Comparison of ENCODE assay signal across 22 cellular contexts in the genomic region with DNA sequence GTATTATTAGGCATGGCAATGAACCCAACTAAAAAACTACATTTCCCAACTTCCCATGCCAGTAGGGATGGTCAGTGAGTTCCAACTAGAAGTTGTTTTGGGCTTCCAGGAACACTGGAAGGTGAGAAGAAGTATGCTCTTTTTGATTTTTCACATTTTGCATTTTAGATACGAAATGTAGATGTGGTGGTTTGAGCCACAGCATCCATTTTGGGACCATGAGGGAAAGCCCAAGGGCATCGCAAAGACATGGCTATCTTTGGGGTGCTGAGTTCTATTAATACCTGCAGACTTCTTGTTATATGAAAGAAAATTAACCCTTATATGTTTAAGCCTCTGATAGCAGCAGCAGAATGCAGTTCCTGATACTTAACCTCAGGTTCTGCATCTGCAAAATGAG.
DNase-seq lines count a peak whose midpoint lies in the region; ATAC-seq and TF ChIP-seq lines count a peak whose summit lies in the region.
"Had no signal": no experiment of that assay in that cellular context is flagged by ENCODE, and none has a peak within 500 bp of the region (broad histone marks: within the 10 kb centered on the region; RNA-seq: fewer than 3 reads in every experiment).

No MANE protein-coding gene starts in this region.

- H3K27me3 Mint-ChIP-seq in WTC11 (ENCODE audit: low read depth) (no peaks in the 10 kb centered on the region), endodermal cell (ENCODE audit: insufficient read depth) (no peaks in the 10 kb centered on the region)
- H3K27me3 Mint-ChIP-seq: CD4-positive, CD25-positive, alpha-beta regulatory T cell; CD8-positive, alpha-beta memory T cell had no signal

- ATAC-seq in WTC11 (no peak), heart left ventricle (no peak)

- no peak overlapping the region for H3K27ac Mint-ChIP-seq in WTC11
- H3K27ac Mint-ChIP-seq in endodermal cell = no peak overlapping the region
- H3K27ac Mint-ChIP-seq: CD14-positive monocyte; CD4-positive, alpha-beta memory T cell; CD4-positive, CD25-positive, alpha-beta regulatory T cell; CD8-positive, alpha-beta memory T cell had no signal

- H3K4me1 ChIP-seq in endodermal cell (ENCODE audit: control insufficient read depth, insufficient read depth, low read length) (no peaks in the 10 kb centered on the region), heart left ventricle (peaks cover 0 to 26% (median 18%) of the 10 kb centered on the region in 12 donors)
- H3K4me1 ChIP-seq: BE2C, BLaER1 had no signal

- H3K4me3 Mint-ChIP-seq in WTC11 = no peak overlapping the region
- H3K4me3 Mint-ChIP-seq in endodermal cell = no peak overlapping the region
- H3K4me3 Mint-ChIP-seq: CD14-positive monocyte; CD4-positive, alpha-beta memory T cell; CD4-positive, CD25-positive, alpha-beta regulatory T cell; CD8-positive, alpha-beta memory T cell had no signal

- peak overlapping the region; percentile 28 for H3K4me3 ChIP-seq in endodermal cell (ENCODE audit: low read length)
- no peak overlapping the region for H3K4me3 ChIP-seq in heart left ventricle
- H3K4me3 ChIP-seq in lower leg skin (ENCODE audit: low read depth, poor library complexity, severe bottlenecking) = no peak overlapping the region
- H3K4me3 ChIP-seq: BLaER1 had no signal

- POLR2A ChIA-PET in WTC11 (lab: Charles Lee) = no interaction called here

- H3K27ac ChIP-seq in endodermal cell (ENCODE audit: low read depth, low read length) (no peak overlapping the region), heart left ventricle (no peak overlapping the region)
- H3K27ac ChIP-seq: BLaER1 had no signal

- peaks cover 12% of the 10 kb centered on the region for H3K36me3 ChIP-seq in endodermal cell (ENCODE audit: control insufficient read depth, insufficient read depth, low read length)
- H3K36me3 ChIP-seq in heart left ventricle = peaks cover 0 to 17% (median 0%) of the 10 kb centered on the region in 9 donors
- H3K36me3 ChIP-seq: BE2C, BLaER1 had no signal

- DNase-seq in WTC11 (ENCODE audit: low spot score) (no peak), endodermal cell (no peak), heart left ventricle (no peak), lower leg skin (ENCODE audit: low spot score in 2 of 2) (no peak), islet precursor cell (no peak)
- DNase-seq: 8988T; ACHN; BE2C; C1 segment of cervical spinal cord; CD4-positive, alpha-beta memory T cell; CD4-positive, CD25-positive, alpha-beta regulatory T cell; CD8-positive, alpha-beta memory T cell; COR-L47; DMS 273 treated with DMSO at 0.1 percent for 48 hours; DMS153; DMS53; DMS79; DND-41; EL; GDM1 had no signal

- peaks cover 15% of the 10 kb centered on the region for H3K36me3 Mint-ChIP-seq in WTC11
- peaks cover 20% of the 10 kb centered on the region for H3K36me3 Mint-ChIP-seq in endodermal cell (ENCODE audit: low read depth)
- H3K36me3 Mint-ChIP-seq: CD14-positive monocyte; CD4-positive, alpha-beta memory T cell; CD4-positive, CD25-positive, alpha-beta regulatory T cell had no signal

- no peak overlapping the region for H3K9ac ChIP-seq in endodermal cell (ENCODE audit: extremely low read depth, low read length, poor library complexity, severe bottlenecking)
- H3K9ac ChIP-seq: BLaER1 had no signal

- intact Hi-C loops in heart left ventricle (cut with DNase I) = no loop called here
- intact Hi-C loops in lower leg skin (cut with DNase I; ENCODE audit: low total_unique reads) = no loop called here

- H3K27me3 ChIP-seq in endodermal cell (ENCODE audit: control insufficient read depth, insufficient read depth, low read length, poor library complexity, severe bottlenecking) (no peaks in the 10 kb centered on the region), heart left ventricle (no peaks in the 10 kb centered on the region)
- H3K27me3 ChIP-seq: BLaER1 had no signal

- H3K9me3 ChIP-seq in endodermal cell (ENCODE audit: control insufficient read depth, low read length) = no peaks in the 10 kb centered on the region
- H3K9me3 ChIP-seq in heart left ventricle = no peaks in the 10 kb centered on the region
- H3K9me3 ChIP-seq: BE2C, BLaER1 had no signal

- CTCF ChIA-PET in WTC11 (lab: Charles Lee) = no interaction called here

- WGBS in endodermal cell (ENCODE audit: insufficient coverage in 1 of 2, insufficient read length in 1 of 2), 2 experiments = 96 to 100% methylated on average over 1 to 2 of the region's 2 CpGs
- 85 to 95% (median 91%) methylated on average over 2 of the region's 2 CpGs for WGBS in heart left ventricle, 4 donors
- WGBS in lower leg skin, 2 donors = 94 to 97% methylated on average over 2 of the region's 2 CpGs

- TF ChIP-seq POLR2A in heart left ventricle (IDR thresholded peaks at IDR 0.05) (no peak), lower leg skin (IDR thresholded peaks at IDR 0.05) (no peak)

- peaks cover 77% of the 10 kb centered on the region for H3K4me1 Mint-ChIP-seq in WTC11
- H3K4me1 Mint-ChIP-seq in endodermal cell = peaks cover 44% of the 10 kb centered on the region
- H3K4me1 Mint-ChIP-seq: CD14-positive monocyte; CD4-positive, alpha-beta memory T cell; CD4-positive, CD25-positive, alpha-beta regulatory T cell; CD8-positive, alpha-beta memory T cell had no signal

- H3K9me3 Mint-ChIP-seq in WTC11 = no peaks in the 10 kb centered on the region
- peaks cover 2% of the 10 kb centered on the region for H3K9me3 Mint-ChIP-seq in endodermal cell

- TF ChIP-seq CTCF in WTC11 (IDR thresholded peaks at IDR 0.05) (no peak), endodermal cell (conservative IDR thresholded peaks at IDR 0.05) (no peak), heart left ventricle (IDR thresholded peaks at IDR 0.05) (no peak), lower leg skin (IDR thresholded peaks at IDR 0.05) (no peak)

TF ChIP-seq in WTC11, 78 proteins besides CTCF, POLR2A, EP300 and RAD21:
- peak; percentile 56; the same call in 1 of the 2 replicates for TF ChIP-seq GTF2I (CRISPR knock-in tag; conservative IDR thresholded peaks at IDR 0.05)
- TF ChIP-seq, protein P1, sequence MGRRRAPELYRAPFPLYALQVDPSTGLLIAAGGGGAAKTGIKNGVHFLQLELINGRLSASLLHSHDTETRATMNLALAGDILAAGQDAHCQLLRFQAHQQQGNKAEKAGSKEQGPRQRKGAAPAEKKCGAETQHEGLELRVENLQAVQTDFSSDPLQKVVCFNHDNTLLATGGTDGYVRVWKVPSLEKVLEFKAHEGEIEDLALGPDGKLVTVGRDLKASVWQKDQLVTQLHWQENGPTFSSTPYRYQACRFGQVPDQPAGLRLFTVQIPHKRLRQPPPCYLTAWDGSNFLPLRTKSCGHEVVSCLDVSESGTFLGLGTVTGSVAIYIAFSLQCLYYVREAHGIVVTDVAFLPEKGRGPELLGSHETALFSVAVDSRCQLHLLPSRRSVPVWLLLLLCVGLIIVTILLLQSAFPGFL (CRISPR knock-in tag; IDR thresholded peaks at IDR 0.05; ENCODE audit: borderline replicate concordance) = no peak
